ENCODE assay signal across 14 cellular contexts in genomic region chr20:44809380-44810060, GRCh38. TPM values are rescaled to one million over a fixed set of nuclear protein-coding genes. Genes with fewer than 3 reads are reported as not detected.
DNase-seq lines count a peak whose midpoint lies in the region; TF ChIP-seq lines count a peak whose summit lies in the region.
"Had no signal": no experiment of that assay in that cellular context is flagged by ENCODE, and none has a peak within 500 bp of the region (broad histone marks: within the 10 kb centered on the region; RNA-seq: fewer than 3 reads in every experiment).

No MANE protein-coding gene starts in this region.

- H3K27me3 ChIP-seq in ascending aorta (peaks cover 11% of the 10 kb centered on the region), mesendoderm (ENCODE audit: insufficient read depth, low read length, poor library complexity) (peaks cover 11% of the 10 kb centered on the region), tibial artery (peaks cover 0 to 63% of the 10 kb centered on the region in 2 donors)

- H3K4me1 Mint-ChIP-seq in activated naive CD4-positive, alpha-beta T cell treated with anti-CD3 and anti-CD28 coated beads for 36 hours (ENCODE audit: low read depth): peaks cover 3% of the 10 kb centered on the region

- peak overlapping the region; percentile 46 for H3K4me3 Mint-ChIP-seq in activated naive CD4-positive, alpha-beta T cell treated with anti-CD3 and anti-CD28 coated beads for 36 hours

- H3K36me3 Mint-ChIP-seq in activated naive CD4-positive, alpha-beta T cell treated with anti-CD3 and anti-CD28 coated beads for 36 hours (ENCODE audit: low read depth): no peaks in the 10 kb centered on the region

- H2BK15ac ChIP-seq in mesendoderm (replicated peaks; ENCODE audit: low read depth): no peak overlapping the region

- WGBS in mesendoderm (ENCODE audit: extremely low coverage, insufficient coverage, low lambda C conversion rate): no CpG with 5 or more reads among the region's 34 CpGs

- H3K79me1 ChIP-seq in mesendoderm (ENCODE audit: low read length): no peaks in the 10 kb centered on the region

- H2BK120ac ChIP-seq in mesendoderm (ENCODE audit: low read depth, low read length): no peak overlapping the region

- H3K18ac ChIP-seq in mesendoderm (ENCODE audit: low read length): peak overlapping the region; percentile 70

- no peak overlapping the region for H3K4ac ChIP-seq in mesendoderm (ENCODE audit: low read depth, low read length)

- H3K36me3 ChIP-seq in ascending aorta: no peaks in the 10 kb centered on the region
- H3K36me3 ChIP-seq in mesendoderm (ENCODE audit: control insufficient read depth, insufficient read depth, low read length): no peaks in the 10 kb centered on the region
- no peaks in the 10 kb centered on the region for H3K36me3 ChIP-seq in tibial artery
- H3K36me3 ChIP-seq: BLaER1 treated with 17β-estradiol and CSF1 and Interleukin-3, amounts not matched to agents 10 nM and 100 nM; brain microvascular endothelial cell had no signal

- H3K56ac ChIP-seq in mesendoderm (ENCODE audit: low read length): peak overlapping the region; percentile 28

- DNase-seq in activated naive CD4-positive, alpha-beta T cell treated with anti-CD3 and anti-CD28 coated beads for 36 hours: no peak
- DNase-seq in activated naive CD4-positive, alpha-beta T cell (lab: John Stamatoyannopoulos, UW): no peak
- DNase-seq in ascending aorta (ENCODE audit: low spot score in 2 of 2): no peak
- peak; percentile 14 for DNase-seq in mesendoderm
- no peak for DNase-seq in tibial artery
- DNase-seq in ACHN: no peak
- DNase-seq in SHP77 (lab: John Stamatoyannopoulos, UW): no peak
- no peak for DNase-seq in NCI-H524 treated with DMSO at 0.1 percent for 48 hours (lab: John Stamatoyannopoulos, UW)
- DNase-seq: activated CD4-positive, alpha-beta T cell treated with anti-CD3 and anti-CD28 coated beads, Interleukin-2, amount 50 U/mL, for 4 hours; brain microvascular endothelial cell; NCI-H2029 had no signal

- no peak overlapping the region for H3K9ac ChIP-seq in mesendoderm (ENCODE audit: low read length)
- H3K9ac ChIP-seq: BLaER1 treated with 17β-estradiol and CSF1 and Interleukin-3, amounts not matched to agents 10 nM and 100 nM had no signal

- H3K27ac ChIP-seq in ascending aorta (no peak overlapping the region), mesendoderm (ENCODE audit: low read depth, low read length) (no peak overlapping the region), tibial artery (peak overlapping the region in 1 of 2 donors; percentile 37)
- H3K27ac ChIP-seq: BLaER1 treated with 17β-estradiol and CSF1 and Interleukin-3, amounts not matched to agents 10 nM and 100 nM; brain microvascular endothelial cell had no signal

- no peak for TF ChIP-seq CTCF in ascending aorta (IDR thresholded peaks at IDR 0.05)
- TF ChIP-seq CTCF in tibial artery (IDR thresholded peaks at IDR 0.05): no peak

- in situ Hi-C loops in ACHN (cut with HindIII; ENCODE audit: low pct_ligation_motif_present, low pct_unique_long_range_greater_than_20kb, low sequenced_read_pairs): no loop called here

- H3K4me1 ChIP-seq in ascending aorta: peaks cover 7% of the 10 kb centered on the region in 2 donors
- no peaks in the 10 kb centered on the region for H3K4me1 ChIP-seq in mesendoderm (ENCODE audit: control insufficient read depth, low read depth, low read length)
- peaks cover 0 to 20% (median 13%) of the 10 kb centered on the region in 4 donors for H3K4me1 ChIP-seq in tibial artery

- H3K4me3 ChIP-seq in ascending aorta: peak overlapping the region; percentile 45 to 66
- H3K4me3 ChIP-seq in mesendoderm (ENCODE audit: low read length): no peak overlapping the region
- H3K4me3 ChIP-seq in tibial artery: peak overlapping the region; percentile 38 to 47
- H3K4me3 ChIP-seq: BLaER1 treated with 17β-estradiol and CSF1 and Interleukin-3, amounts not matched to agents 10 nM and 100 nM had no signal

- no peak overlapping the region for H4K5ac ChIP-seq in mesendoderm (ENCODE audit: low read length)

- H4K8ac ChIP-seq in mesendoderm (ENCODE audit: low read depth, low read length): no peak overlapping the region

- H3K9me3 Mint-ChIP-seq in activated naive CD4-positive, alpha-beta T cell treated with anti-CD3 and anti-CD28 coated beads for 36 hours: no peaks in the 10 kb centered on the region

- no peak overlapping the region for H3K27ac Mint-ChIP-seq in activated naive CD4-positive, alpha-beta T cell treated with anti-CD3 and anti-CD28 coated beads for 36 hours

- H3K4me2 ChIP-seq in mesendoderm (ENCODE audit: low read length): peak overlapping the region; percentile 70
- H3K4me2 ChIP-seq: BLaER1 treated with 17β-estradiol and CSF1 and Interleukin-3, amounts not matched to agents 10 nM and 100 nM had no signal

- H3K79me2 ChIP-seq in mesendoderm (ENCODE audit: control insufficient read depth, insufficient read depth, low read length): no peaks in the 10 kb centered on the region

- no peak overlapping the region for H3K23ac ChIP-seq in mesendoderm (ENCODE audit: low read length)

- H3K27me3 Mint-ChIP-seq in activated naive CD4-positive, alpha-beta T cell treated with anti-CD3 and anti-CD28 coated beads for 36 hours (ENCODE audit: low read depth): peaks cover 47% of the 10 kb centered on the region

- H3K9me3 ChIP-seq in ascending aorta (peaks cover 0 to 7% of the 10 kb centered on the region in 2 donors), tibial artery (peaks cover 3 to 16% (median 13%) of the 10 kb centered on the region in 3 donors)

- intact Hi-C loops in activated naive CD4-positive, alpha-beta T cell treated with anti-CD3 and anti-CD28 coated beads for 36 hours (cut with micrococcal nuclease): loop anchor here (5.0 kb wide), 1 partner anchor 62 kb away; the partner anchor contains the start of gene KCNK15
- intact Hi-C loops in ascending aorta (cut with DNase I) (loop anchor here (2.0 kb wide), 1 partner anchor 63 kb away; no protein-coding TSS in a partner anchor), tibial artery (cut with DNase I; ENCODE audit: low total_unique reads) (no loop called here)

- no peak overlapping the region for H2BK5ac ChIP-seq in mesendoderm (ENCODE audit: low read length)

- H2AK5ac ChIP-seq in mesendoderm (ENCODE audit: low read length): no peak overlapping the region

- CTCF ChIA-PET in activated naive CD4-positive, alpha-beta T cell treated with anti-CD3 and anti-CD28 coated beads for 36 hours (lab: Charles Lee): interaction anchor here (0.8 to 1.5 kb wide), 4 partner anchors 9 to 63 kb away, joined by 3 to 4 read pairs (median 3); no protein-coding TSS in a partner anchor

RNA-seq across cellular contexts. Expression of gene RIMS4, which starts 0.8 kb away (rescaled TPM):
- under 1 TPM; 0.07 TPM for total RNA-seq in activated naive CD4-positive, alpha-beta T cell treated with anti-CD3 and anti-CD28 coated beads for 36 hours
- total RNA-seq in ascending aorta: 4.0 TPM
- polyA plus RNA-seq in mesendoderm (2013, experiment 1 of 2): 9.4 TPM
- 9.5 TPM for polyA plus RNA-seq in mesendoderm (2013, experiment 2 of 2)
- total RNA-seq: fibroblast of villous mesenchyme, HT1080 had no signal
